In the genomic region with DNA sequence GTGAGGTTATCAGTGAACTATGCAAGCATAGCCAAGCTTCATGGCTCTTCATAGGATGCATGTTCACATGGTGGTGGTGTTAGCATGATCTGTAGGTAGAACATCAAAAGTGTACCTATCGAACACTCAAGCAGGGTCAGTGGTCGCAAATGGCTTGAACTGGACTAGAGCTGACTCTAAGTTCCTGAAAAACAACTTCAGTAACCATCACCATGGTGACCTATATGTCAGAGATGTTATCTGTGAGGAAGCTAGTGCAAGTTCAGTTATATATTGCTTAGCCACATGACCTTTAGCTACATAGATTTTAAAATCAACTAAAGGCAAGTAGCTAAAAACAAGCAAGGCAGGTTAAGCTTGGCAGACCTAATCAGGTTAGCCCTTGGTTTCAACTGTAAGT, we compare ENCODE assay signal across 23 cellular contexts.
A peak's percentile ranks its signal among the peaks of the same experiment; 100 is the strongest.
DNase-seq lines count a peak whose midpoint lies in the region; ATAC-seq, FAIRE-seq and TF ChIP-seq lines count a peak whose summit lies in the region.
"Had no signal": no experiment of that assay in that cellular context is flagged by ENCODE, and none has a peak within 500 bp of the region (broad histone marks: within the 10 kb centered on the region; RNA-seq: fewer than 3 reads in every experiment).

No MANE protein-coding gene starts in this region.

- POLR2A ChIA-PET in CD8-positive, alpha-beta T cell (lab: Charles Lee): no interaction called here

- no peaks in the 10 kb centered on the region for H3K36me3 ChIP-seq in CD8-positive, alpha-beta T cell (ENCODE audit: insufficient read depth, low read length)
- H3K36me3 ChIP-seq: cardiac muscle cell, neutrophil, prostate gland, tibial nerve had no signal

- H3K27me3 Mint-ChIP-seq in T-helper 2 cell treated with Interferon-gamma antibody and Interleukin-4, amounts not matched to agents 5 μg/mL and 100 μg/mL, for 36 hours (ENCODE audit: low read depth): peaks cover 2% of the 10 kb centered on the region
- H3K27me3 Mint-ChIP-seq in effector memory CD8-positive, alpha-beta T cell: peaks cover 6% of the 10 kb centered on the region in 2 donors
- no peaks in the 10 kb centered on the region for H3K27me3 Mint-ChIP-seq in CD8-positive, alpha-beta T cell (ENCODE audit: low read depth)
- peaks cover 0 to 4% (median 0%) of the 10 kb centered on the region in 3 donors for H3K27me3 Mint-ChIP-seq in immature natural killer cell (ENCODE audit: low read depth in 3 of 3)

- H3K4me3 ChIP-seq in CD8-positive, alpha-beta T cell (ENCODE audit: low read depth, low read length): no peak overlapping the region
- H3K4me3 ChIP-seq: cardiac muscle cell, prostate gland, tibial nerve had no signal

- H3K9me3 ChIP-seq in CD8-positive, alpha-beta T cell (ENCODE audit: low read length): no peaks in the 10 kb centered on the region
- H3K9me3 ChIP-seq: neutrophil, prostate gland, tibial nerve had no signal

- peak overlapping the region; percentile 19 for H3K4me3 Mint-ChIP-seq in T-helper 2 cell treated with Interferon-gamma antibody and Interleukin-4, amounts not matched to agents 5 μg/mL and 100 μg/mL, for 36 hours
- no peak overlapping the region for H3K4me3 Mint-ChIP-seq in effector memory CD8-positive, alpha-beta T cell
- H3K4me3 Mint-ChIP-seq in CD8-positive, alpha-beta T cell: no peak overlapping the region
- no peak overlapping the region for H3K4me3 Mint-ChIP-seq in immature natural killer cell
- H3K4me3 Mint-ChIP-seq: activated naive CD4-positive, alpha-beta T cell treated with anti-CD3 and anti-CD28 coated beads for 36 hours had no signal

- CTCF ChIA-PET in CD8-positive, alpha-beta T cell (lab: Charles Lee): no interaction called here

- TF ChIP-seq CTCF in C4-2B (conservative IDR thresholded peaks at IDR 0.05): no peak
- TF ChIP-seq CTCF in CD8-positive, alpha-beta T cell (IDR thresholded peaks at IDR 0.05): no peak

- intact Hi-C loops in CD8-positive, alpha-beta T cell (cut with DNase I, micrococcal nuclease): no loop called here
- intact Hi-C loops in left colon (cut with DNase I, micrococcal nuclease): no loop called here

- peaks cover 41% of the 10 kb centered on the region for H3K4me1 Mint-ChIP-seq in T-helper 2 cell treated with Interferon-gamma antibody and Interleukin-4, amounts not matched to agents 5 μg/mL and 100 μg/mL, for 36 hours (ENCODE audit: low read depth)
- H3K4me1 Mint-ChIP-seq in effector memory CD8-positive, alpha-beta T cell (ENCODE audit: low read depth in 2 of 2): peaks cover 7 to 9% of the 10 kb centered on the region in 2 donors
- peaks cover 8% of the 10 kb centered on the region for H3K4me1 Mint-ChIP-seq in CD8-positive, alpha-beta T cell (ENCODE audit: low read depth)
- peaks cover 26 to 44% of the 10 kb centered on the region in 2 donors for H3K4me1 Mint-ChIP-seq in immature natural killer cell

- H3K27ac ChIP-seq in C4-2B: peak overlapping the region; percentile 26; the same call in 1 of the 2 replicates
- no peak overlapping the region for H3K27ac ChIP-seq in CD8-positive, alpha-beta T cell (ENCODE audit: low read depth, low read length)
- H3K27ac ChIP-seq: cardiac muscle cell, neutrophil, prostate gland, tibial nerve had no signal

- peak overlapping the region; percentile 42 for H3K27ac Mint-ChIP-seq in T-helper 2 cell treated with Interferon-gamma antibody and Interleukin-4, amounts not matched to agents 5 μg/mL and 100 μg/mL, for 36 hours
- H3K27ac Mint-ChIP-seq in effector memory CD8-positive, alpha-beta T cell: no peak overlapping the region
- no peak overlapping the region for H3K27ac Mint-ChIP-seq in CD8-positive, alpha-beta T cell
- peak overlapping the region in 1 of 6 donors; percentile 76 for H3K27ac Mint-ChIP-seq in immature natural killer cell
- H3K27ac Mint-ChIP-seq: activated naive CD4-positive, alpha-beta T cell treated with anti-CD3 and anti-CD28 coated beads for 36 hours had no signal

- H3K9me3 Mint-ChIP-seq in T-helper 2 cell treated with Interferon-gamma antibody and Interleukin-4, amounts not matched to agents 5 μg/mL and 100 μg/mL, for 36 hours: peaks cover 8% of the 10 kb centered on the region
- H3K9me3 Mint-ChIP-seq in effector memory CD8-positive, alpha-beta T cell: no peaks in the 10 kb centered on the region
- no peaks in the 10 kb centered on the region for H3K9me3 Mint-ChIP-seq in CD8-positive, alpha-beta T cell
- no peaks in the 10 kb centered on the region for H3K9me3 Mint-ChIP-seq in immature natural killer cell
- H3K9me3 Mint-ChIP-seq: activated naive CD4-positive, alpha-beta T cell treated with anti-CD3 and anti-CD28 coated beads for 36 hours had no signal

- ATAC-seq in effector memory CD8-positive, alpha-beta T cell (replicated peaks): peak; percentile 31
- ATAC-seq in CD8-positive, alpha-beta T cell: no peak
- ATAC-seq in left colon: no peak

- peak; percentile 20 for FAIRE-seq in HTR-8/SVneo (lab: Jason Lieb, UNC)
- FAIRE-seq: GM18507 had no signal

- H3K36me3 Mint-ChIP-seq in T-helper 2 cell treated with Interferon-gamma antibody and Interleukin-4, amounts not matched to agents 5 μg/mL and 100 μg/mL, for 36 hours (ENCODE audit: low read depth): peaks cover 8% of the 10 kb centered on the region
- H3K36me3 Mint-ChIP-seq in effector memory CD8-positive, alpha-beta T cell (ENCODE audit: insufficient read depth): no peaks in the 10 kb centered on the region
- H3K36me3 Mint-ChIP-seq in CD8-positive, alpha-beta T cell: no peaks in the 10 kb centered on the region
- peaks cover 0 to 3% (median 0%) of the 10 kb centered on the region in 3 donors for H3K36me3 Mint-ChIP-seq in immature natural killer cell

- DNase-seq in HTR-8/SVneo (ENCODE audit: insufficient read length, low spot score) (no peak), left colon (no peak), T-helper 9 cell (no peak), immature natural killer cell (no peak)
- no peak for DNase-seq in T-helper 2 cell treated with Interferon-gamma antibody and Interleukin-4, amounts not matched to agents 5 μg/mL and 100 μg/mL, for 36 hours (ENCODE audit: low spot score)
- no peak for DNase-seq in effector memory CD8-positive, alpha-beta T cell
- no peak for DNase-seq in CD8-positive, alpha-beta T cell
- DNase-seq: activated CD4-positive, alpha-beta T cell treated with anti-CD3 and anti-CD28 coated beads for 4 hours; activated CD8-positive, alpha-beta memory T cell treated with anti-CD3 and anti-CD28 coated beads for 24 hours; activated naive CD4-positive, alpha-beta T cell treated with anti-CD3 and anti-CD28 coated beads for 36 hours; activated T-cell treated with anti-CD3 and anti-CD28 coated beads, Interleukin-2, amount 50 U/mL, for 1 hour; DMS153; GDM1; mammary epithelial cell; MM.1S; NCI-H1930; NCI-H774 had no signal

- no peaks in the 10 kb centered on the region for H3K27me3 ChIP-seq in CD8-positive, alpha-beta T cell (ENCODE audit: insufficient read depth, low read length)
- H3K27me3 ChIP-seq: cardiac muscle cell, neutrophil, tibial nerve had no signal

- no peaks in the 10 kb centered on the region for H3K4me1 ChIP-seq in CD8-positive, alpha-beta T cell (ENCODE audit: insufficient read depth, low read length)
- H3K4me1 ChIP-seq: prostate gland had no signal
